20 cellular contexts compared by ENCODE assay signal in genomic region chr6:54361188-54361587, GRCh38. TPM values are rescaled to one million over a fixed set of nuclear protein-coding genes. Genes with fewer than 3 reads are reported as not detected.
DNase-seq lines count a peak whose midpoint lies in the region; ATAC-seq, FAIRE-seq and TF ChIP-seq lines count a peak whose summit lies in the region.
"Had no signal": no experiment of that assay in that cellular context is flagged by ENCODE, and none has a peak within 500 bp of the region (broad histone marks: within the 10 kb centered on the region; RNA-seq: fewer than 3 reads in every experiment).

No MANE protein-coding gene starts in this region.

- no peaks in the 10 kb centered on the region for H3K9me3 ChIP-seq in small intestine (ENCODE audit: control insufficient read depth, low read depth)
- H3K9me3 ChIP-seq: A549, HAP-1 had no signal

- no peaks in the 10 kb centered on the region for H3K36me3 ChIP-seq in small intestine (ENCODE audit: control insufficient read depth in 2 of 2, insufficient read depth in 2 of 2, low read length in 2 of 2)
- H3K36me3 ChIP-seq: HAP-1 had no signal

- no peak for TF ChIP-seq CTCF in epithelial cell of esophagus (IDR thresholded peaks at IDR 0.05; ENCODE audit: insufficient read depth, low read depth, low read length, missing control alignments)

- no peak overlapping the region for H3K27ac ChIP-seq in small intestine (ENCODE audit: low read depth in 1 of 2, low read length in 1 of 2)
- H3K27ac ChIP-seq: A549, C4-2B, GM23248 had no signal

- FAIRE-seq in small intestine (lab: Jason Lieb, UNC): no peak
- FAIRE-seq: A549, GM12878 had no signal

- DNase-seq in epithelial cell of esophagus (ENCODE audit: low read depth) (peak; percentile 61), kidney tubule cell (ENCODE audit: low spot score) (peak; percentile 71), small intestine (peak; percentile 60), HCEC 1CT (no peak), HUDEP-2 (lab: John Stamatoyannopoulos, UW; ENCODE audit: unreplicated experiment in 76 of 76) (no peak)
- DNase-seq: AML-193; CD4-positive, alpha-beta T cell; DMS153; DMS79; GM23248 had no signal

- ATAC-seq in esophagus mucosa (peak; percentile 70), GM19397 (IDR thresholded peaks at IDR 0.05; ENCODE audit: unreplicated experiment) (no peak)
- no peak for ATAC-seq in activated CD4-positive, CD25-positive, alpha-beta regulatory T cell treated with anti-CD3 and anti-CD28 coated beads, Interleukin-2, amount 50 U/mL, for 24 hours
- ATAC-seq: A549, GM12878 had no signal

- H3K4me1 ChIP-seq in small intestine (ENCODE audit: control insufficient read depth in 2 of 2, insufficient read depth in 1 of 2, low read depth in 1 of 2, low read length in 1 of 2): no peaks in the 10 kb centered on the region
- H3K4me1 ChIP-seq: A549, HAP-1 had no signal

- WGBS in small intestine, 3 donors: 46 to 83% (median 71%) methylated on average over 1 of the region's 1 CpG

- no peaks in the 10 kb centered on the region for H3K27me3 ChIP-seq in small intestine (ENCODE audit: control insufficient read depth in 2 of 2, insufficient read depth in 2 of 2, low read length in 2 of 2)

- H3K4me3 ChIP-seq in epithelial cell of esophagus (ENCODE audit: low read length) (no peak overlapping the region), small intestine (ENCODE audit: low read depth in 1 of 2, low read length in 2 of 2) (no peak overlapping the region)
- H3K4me3 ChIP-seq: A549, GM12878, GM23248, HAP-1 had no signal

RNA-seq across cellular contexts. Expression of gene TINAG, which starts 52.9 kb away (rescaled TPM):
- total RNA-seq in esophagus mucosa: not detected
- polyA plus RNA-seq in small intestine: 10 to 100 TPM; 13.4 to 31.6 (median 13.6) TPM
- total RNA-seq: CD4-positive, alpha-beta T cell; Daoy; GM23248; H4 had no signal
- polyA plus RNA-seq: BJ, GM23248 had no signal

Comparison
In these comparisons a context has a peak if more than half of its experiments do, and no peak if none do; other contexts are left out.
1. DNase-seq: peak in epithelial cell of esophagus (single experiment), kidney tubule cell (single experiment) and small intestine (single experiment); none in HCEC 1CT (single experiment) and HUDEP-2 (0 of 76).